23 cellular contexts compared by ENCODE assay signal in genomic region chr3:169556909-169557308, GRCh38.
"Had no signal": no experiment of that assay in that cellular context is flagged by ENCODE, and none has a peak within 500 bp of the region (broad histone marks: within the 10 kb centered on the region; RNA-seq: fewer than 3 reads in every experiment).

No MANE protein-coding gene starts in this region.

- H3K9ac ChIP-seq: SK-N-SH had no signal

- ATAC-seq: HepG2, Panc1 had no signal

- H3K4me2 ChIP-seq: SK-N-SH had no signal

- H3K27ac ChIP-seq: RWPE1 had no signal

- DNase-seq: IMR-90, Karpas-422, KG1, MV-4-11, NCI-H1048, NCI-H1105, NCI-H1417, NCI-H1436 treated with DMSO at 0.1 percent for 48 hours, NCI-H1694, NCI-H187 treated with DMSO at 0.1 percent for 48 hours, NCI-H2029 treated with DMSO at 0.1 percent for 48 hours, NCI-H2107, NCI-H2227 treated with DMSO at 0.1 percent for 48 hours, NCI-H446, NCI-H510A, NCI-H524 treated with DMSO at 0.1 percent for 48 hours, NCI-H774, SHP77, SK-N-SH, SW 1271 had no signal

- H3K9me2 ChIP-seq: SK-N-SH had no signal

- H3K9me3 ChIP-seq: SK-N-SH had no signal

- FAIRE-seq: HepG2 had no signal
